ENCODE assay signal across 9 cellular contexts in genomic region chr4:84582302-84582987, GRCh38.
A peak's percentile ranks its signal among the peaks of the same experiment; 100 is the strongest.
DNase-seq lines count a peak whose midpoint lies in the region; ATAC-seq lines count a peak whose summit lies in the region.
"Had no signal": no experiment of that assay in that cellular context is flagged by ENCODE, and none has a peak within 500 bp of the region (broad histone marks: within the 10 kb centered on the region; RNA-seq: fewer than 3 reads in every experiment).

No MANE protein-coding gene starts in this region.

- peak; percentile 78 for DNase-seq in SIG-M5 treated with dmso at 0.1 percent for 504 hours (lab: John Stamatoyannopoulos, UW; ENCODE audit: unreplicated experiment)
- DNase-seq in SIG-M5 (lab: John Stamatoyannopoulos, UW): no peak
- DNase-seq in NCI-H345 treated with DMSO at 0.1 percent for 48 hours (lab: John Stamatoyannopoulos, UW; ENCODE audit: unreplicated experiment): peak; percentile 73
- peak; percentile 85 for DNase-seq in activated CD4-positive, alpha-beta T cell treated with anti-CD3 and anti-CD28 coated beads for 48 hours
- peak; percentile 98 for DNase-seq in left kidney (ENCODE audit: low read depth, low spot score)
- peak; percentile 91 to 92 for DNase-seq in stimulated activated CD4-positive, alpha-beta T cell treated with anti-CD3 and anti-CD28 coated beads, Interleukin-1b, Interleukin-23, amount 100 ng/mL, for 4 hours (ENCODE audit: low read depth in 2 of 2)
- DNase-seq: DND-41 had no signal

- H3K27ac ChIP-seq in cingulate gyrus (ENCODE audit: low read depth, low read length): peak overlapping the region; percentile 20

- ATAC-seq in HG03139 (IDR thresholded peaks at IDR 0.05; ENCODE audit: unreplicated experiment): peak; percentile 73
